In genomic region chr10:79311581-79312407, GRCh38 we compare ENCODE assay signal across 22 cellular contexts. TPM values are rescaled to one million over a fixed set of nuclear protein-coding genes. Genes with fewer than 3 reads are reported as not detected.
A peak's percentile ranks its signal among the peaks of the same experiment; 100 is the strongest.
DNase-seq lines count a peak whose midpoint lies in the region; ATAC-seq, FAIRE-seq and TF ChIP-seq lines count a peak whose summit lies in the region.
"Had no signal": no experiment of that assay in that cellular context is flagged by ENCODE, and none has a peak within 500 bp of the region (broad histone marks: within the 10 kb centered on the region; RNA-seq: fewer than 3 reads in every experiment).

No MANE protein-coding gene starts in this region.

- peaks cover 13 to 41% of the 10 kb centered on the region in 2 experiments; a peak in 3 of 4 replicates for H3K36me3 ChIP-seq in GM12878 (ENCODE audit: control insufficient read depth in 2 of 2, insufficient read depth in 2 of 2, low read length in 1 of 2)
- peaks cover 0 to 90% of the 10 kb centered on the region in 2 donors for H3K36me3 ChIP-seq in gastroesophageal sphincter
- peaks cover 90 to 95% of the 10 kb centered on the region in 2 experiments for H3K36me3 ChIP-seq in mesenchymal stem cell (ENCODE audit: control insufficient read depth in 1 of 2, insufficient read depth in 2 of 2, low read depth in 1 of 2, low read length in 2 of 2)

- no peak for TF ChIP-seq RAD21 in GM12878 (IDR thresholded peaks at IDR 0.05; ENCODE audit: insufficient read depth, low read depth, low read length)

- H2AK5ac ChIP-seq in mesenchymal stem cell (ENCODE audit: low read length, severe bottlenecking) = no peak overlapping the region

- no peaks in the 10 kb centered on the region for H4K20me1 ChIP-seq in GM12878 (ENCODE audit: control insufficient read depth, insufficient read depth)

- intact Hi-C loops in GM12878 (cut with micrococcal nuclease; ENCODE audit: unreplicated experiment) = no loop called here

- DNase-seq in GM12878 (ENCODE audit: low read depth, low spot score) (no peak), mesenchymal stem cell (no peak), substantia nigra (lab: John Stamatoyannopoulos, UW) (peak in 21 of 49 donors; percentile 28 to 72 (median 49)), HK-2 (ENCODE audit: unreplicated experiment) (no peak), foreskin melanocyte (no peak), GM12892 (ENCODE audit: insufficient read length) (no peak)
- DNase-seq: activated CD4-positive, alpha-beta T cell treated with anti-CD3 and anti-CD28 coated beads for 1 hour; activated naive CD4-positive, alpha-beta T cell; erythroblast; GDM1; GOT3; KG1; NCI-H2029 treated with DMSO at 0.1 percent for 48 hours; NCI-H510A treated with DMSO at 0.1 percent for 48 hours; stimulated activated CD4-positive, alpha-beta T cell treated with anti-CD3 and anti-CD28 coated beads, Interleukin-2, amount 100 ng/mL, for 48 hours; T-helper 9 cell; thyroid gland had no signal

- BruUV-seq in GM12878 (replicated peaks; lab: Mats Ljungman, UMichigan) = no TSS peak

- H3K14ac ChIP-seq in mesenchymal stem cell (ENCODE audit: low read length in 2 of 2) = no peak overlapping the region

- no peak overlapping the region for H4K91ac ChIP-seq in mesenchymal stem cell (ENCODE audit: low read length)

- H3K79me2 ChIP-seq in GM12878 (ENCODE audit: control insufficient read depth, insufficient read depth, low read length) = no peaks in the 10 kb centered on the region

- H3K9me3 ChIP-seq in GM12878 (replicated peaks; ENCODE audit: control insufficient read depth, insufficient read depth, low read length) (no peaks in the 10 kb centered on the region), gastroesophageal sphincter (no peaks in the 10 kb centered on the region), mesenchymal stem cell (ENCODE audit: control insufficient read depth, low read length) (no peaks in the 10 kb centered on the region)
- H3K9me3 ChIP-seq: heart left ventricle, SJSA1, thyroid gland had no signal

- peak overlapping the region; percentile 48 for H4K8ac ChIP-seq in mesenchymal stem cell (ENCODE audit: low read length)

- no peak overlapping the region for H3K18ac ChIP-seq in mesenchymal stem cell (ENCODE audit: low read depth in 1 of 2, low read length in 2 of 2)

- TF ChIP-seq POLR2A in GM12878 (IDR thresholded peaks at IDR 0.05; ENCODE audit: low read depth, low read length) (peak; percentile 14; the same call in 1 of the 2 replicates), gastroesophageal sphincter (IDR thresholded peaks at IDR 0.05) (no peak), GM12892 (IDR thresholded peaks at IDR 0.05; ENCODE audit: low read depth, low read length) (no peak)

- H3K4me2 ChIP-seq in GM12878 (ENCODE audit: control insufficient read depth, insufficient read depth) (no peak overlapping the region), mesenchymal stem cell (ENCODE audit: low read length, poor library complexity, severe bottlenecking) (no peak overlapping the region)

- in situ Hi-C loops in GM12878 (cut with MboI) = no loop called here

- no peak overlapping the region for H3K9ac ChIP-seq in GM12878 (ENCODE audit: control insufficient read depth, insufficient read depth, low read length)
- H3K9ac ChIP-seq in mesenchymal stem cell (ENCODE audit: low read length) = no peak overlapping the region

- 85% methylated on average over 15 of the region's 15 CpGs for WGBS in GM12878 (ENCODE audit: insufficient coverage, insufficient replicate concordance, low lambda C conversion rate, missing lambda C conversion rate)
- no CpG with 5 or more reads among the region's 15 CpGs for WGBS in gastroesophageal sphincter (ENCODE audit: low coverage in 1 of 2), 2 donors
- WGBS in mesenchymal stem cell = 89% methylated on average over 15 of the region's 15 CpGs

- no peak overlapping the region for H3K23ac ChIP-seq in mesenchymal stem cell (ENCODE audit: low read length in 2 of 2)

- no peak overlapping the region for H3K4me3 ChIP-seq in GM12878
- H3K4me3 ChIP-seq in gastroesophageal sphincter = no peak overlapping the region
- no peak overlapping the region for H3K4me3 ChIP-seq in mesenchymal stem cell (ENCODE audit: insufficient read depth in 1 of 2, low read depth in 1 of 2, low read length in 2 of 2)
- H3K4me3 ChIP-seq: heart left ventricle, SJSA1, thyroid gland had no signal

- H2BK120ac ChIP-seq in mesenchymal stem cell (ENCODE audit: low read depth, low read length) = no peak overlapping the region

- CTCF ChIA-PET in GM12878 (lab: Yijun Ruan, JAX) = no interaction called here

- TF ChIP-seq CTCF in GM12878 (IDR thresholded peaks at IDR 0.05 in 2 of 3, conservative IDR thresholded peaks at IDR 0.05 in 1 of 3; ENCODE audit: control insufficient read depth in 2 of 3, extremely low read depth in 1 of 3, insufficient read depth in 1 of 3, low read depth in 3 of 3, low read length in 3 of 3) = no peak
- TF ChIP-seq CTCF in gastroesophageal sphincter (IDR thresholded peaks at IDR 0.05) = no peak

- TF ChIP-seq EP300 in GM12878 (IDR thresholded peaks at IDR 0.05; ENCODE audit: borderline replicate concordance in 1 of 2, control insufficient read depth in 1 of 2, low read depth in 2 of 2, low read length in 2 of 2) = no peak
- no peak for TF ChIP-seq EP300 in gastroesophageal sphincter (IDR thresholded peaks at IDR 0.05)

- ATAC-seq in GM12878 (no peak), gastroesophageal sphincter (no peak)

- POLR2A ChIA-PET in GM12878 (lab: Charles Lee) = interaction anchor here (0.9 kb wide), 1 partner anchor 20 kb away, joined by 3 read pairs; no protein-coding TSS in a partner anchor

- H3K4me1 ChIP-seq in GM12878 (ENCODE audit: control insufficient read depth, insufficient read depth, low read length) (peaks cover 7% of the 10 kb centered on the region), gastroesophageal sphincter (peaks cover 0 to 6% (median 0%) of the 10 kb centered on the region in 3 donors), mesenchymal stem cell (ENCODE audit: control insufficient read depth, insufficient read depth, low read depth, low read length) (peaks cover 13% of the 10 kb centered on the region)

- H2BK5ac ChIP-seq in mesenchymal stem cell (ENCODE audit: low read depth, low read length, poor library complexity, severe bottlenecking) = no peak overlapping the region

- no peak overlapping the region for H2BK12ac ChIP-seq in mesenchymal stem cell (ENCODE audit: low read length in 2 of 2)

- SMC1A ChIA-PET in GM12878 (lab: Charles Lee; ENCODE audit: uncharacterized antibody, unreplicated experiment) = no interaction called here

- H3K27ac ChIP-seq in GM12878 (ENCODE audit: control insufficient read depth, insufficient read depth) = no peak overlapping the region
- peak overlapping the region in 3 of 4 donors; percentile 54 to 66 (median 61) for H3K27ac ChIP-seq in gastroesophageal sphincter
- no peak overlapping the region for H3K27ac ChIP-seq in mesenchymal stem cell (ENCODE audit: low read length, poor library complexity, severe bottlenecking)
- H3K27ac ChIP-seq in substantia nigra (ENCODE audit: low read depth, low read length, poor library complexity, severe bottlenecking) = peak overlapping the region; percentile 89
- H3K27ac ChIP-seq: SJSA1, thyroid gland had no signal

- H3K27me3 ChIP-seq in GM12878 (replicated peaks in 1 of 2; ENCODE audit: control insufficient read depth in 2 of 2, insufficient read depth in 2 of 2, low read length in 1 of 2) (no peaks in the 10 kb centered on the region), gastroesophageal sphincter (no peaks in the 10 kb centered on the region), mesenchymal stem cell (ENCODE audit: control insufficient read depth in 1 of 2, insufficient read depth in 1 of 2, low read length in 2 of 2) (no peaks in the 10 kb centered on the region)
- H3K27me3 ChIP-seq: heart left ventricle, SJSA1, thyroid gland had no signal

- RAD21 ChIA-PET in GM12878 (lab: Charles Lee; ENCODE audit: unreplicated experiment) = no interaction called here

- peaks cover 14% of the 10 kb centered on the region for H3K79me1 ChIP-seq in mesenchymal stem cell (replicated peaks; ENCODE audit: low read length, poor library complexity, severe bottlenecking)

- H3K4ac ChIP-seq in mesenchymal stem cell (ENCODE audit: low read depth in 1 of 2, low read length in 2 of 2) = no peak overlapping the region

- FAIRE-seq in GM12878 (lab: Jason Lieb, UNC) = no peak
- FAIRE-seq in GM12892 (lab: Jason Lieb, UNC) = no peak
- FAIRE-seq: astrocyte, GM12891 had no signal

- H2AFZ ChIP-seq in GM12878 (ENCODE audit: control insufficient read depth, low read depth, low read length) (no peak overlapping the region), mesenchymal stem cell (ENCODE audit: low read depth, low read length) (no peak overlapping the region)

- H2BK15ac ChIP-seq in mesenchymal stem cell (ENCODE audit: low read depth, poor library complexity, severe bottlenecking) = no peak overlapping the region

TF ChIP-seq in GM12878, 131 proteins besides CTCF, POLR2A, EP300 and RAD21:
- no peak for TF ChIP-seq RFX5 (IDR thresholded peaks at IDR 0.05; ENCODE audit: low read depth, low read length)

RNA-seq across cellular contexts. Expression of gene PPIF, which starts 35.5 kb away (rescaled TPM):
- 73.4 and 105 TPM in 2 replicates for total RNA-seq in GM12878 (2013; cell fraction: nucleolus; rRNA removed)
- 52.1 and 52.4 TPM in 2 replicates for total RNA-seq in GM12878 (2014; rRNA removed)
- total RNA-seq in GM12878 (2014; rRNA removed; fragmentation: Illumina TruSeq; extraction: Trizol) = 69.0 and 78.3 TPM in 2 replicates
- 162 and 180 TPM in 2 replicates for total RNA-seq in GM12878 (2021)
- polyA plus RNA-seq in GM12878 (2011; ENCODE audit: low read depth) = 78.0 TPM
- 111 and 145 TPM in 2 replicates for polyA plus RNA-seq in GM12878 (2011; rRNA removed)
- polyA plus RNA-seq in GM12878 (2011; cell fraction: cytosol; rRNA removed) = 220 and 257 TPM in 2 replicates
- polyA plus RNA-seq in GM12878 (2011; cell fraction: nucleus; rRNA removed) = 250 and 304 TPM in 2 replicates
- 81.9 and 104 TPM in 2 replicates for polyA plus RNA-seq in GM12878 (2012)
- polyA plus RNA-seq in GM12878 (2014; fragmentation: Illumina TruSeq; extraction: Trizol) = 106 and 164 TPM in 2 replicates
- 10 to 100 TPM; 28.8 to 71.9 TPM for polyA plus RNA-seq in GM12878 (2014; fragmentation: Nextera tagmentation; extraction: Ambion mirVana)
- 127 and 129 TPM in 2 replicates for polyA plus RNA-seq in GM12878 (2014; rRNA removed)
- polyA plus RNA-seq in GM12878 (2016; fragmentation: Nextera tagmentation; extraction: Ambion mirVana) = 100 to 1,000 TPM; 129 to 140 TPM
- 132 and 134 TPM in 2 replicates for polyA minus RNA-seq in GM12878 (2011; rRNA and poly(A)+ RNA removed)
- 44.8 and 52.4 TPM in 2 replicates for polyA minus RNA-seq in GM12878 (2011; cell fraction: cytosol; rRNA and poly(A)+ RNA removed)
- 114 and 180 TPM in 2 replicates for polyA minus RNA-seq in GM12878 (2011; cell fraction: nucleus; rRNA and poly(A)+ RNA removed)
- total RNA-seq in gastroesophageal sphincter = 10 to 100 TPM; 16.5 to 38.0 (median 22.8) TPM
- 49.4 TPM for polyA plus RNA-seq in mesenchymal stem cell (2013, experiment 1 of 2)
- polyA plus RNA-seq in mesenchymal stem cell (2013, experiment 2 of 2) = 50.7 TPM
- polyA plus RNA-seq in GM12892 (2012; ENCODE audit: missing spikeins) = 71.2 TPM

Comparison
In these comparisons a context has a peak if more than half of its experiments do, and no peak if none do; other contexts are left out.
1. H3K27ac ChIP-seq: peak in gastroesophageal sphincter (3 of 4) and substantia nigra (single experiment); none in GM12878 (single experiment) and mesenchymal stem cell (single experiment).